In genomic region chr14:65879218-65880009, GRCh38 we compare ENCODE assay signal across 10 cellular contexts.
DNase-seq lines count a peak whose midpoint lies in the region; ATAC-seq and TF ChIP-seq lines count a peak whose summit lies in the region.
"Had no signal": no experiment of that assay in that cellular context is flagged by ENCODE, and none has a peak within 500 bp of the region (broad histone marks: within the 10 kb centered on the region; RNA-seq: fewer than 3 reads in every experiment).

No MANE protein-coding gene starts in this region.

- CTCF ChIA-PET in activated CD8-positive, alpha-beta T cell treated with anti-CD3 and anti-CD28 coated beads, Interleukin-2, amount 10 ng/mL, durations not matched to agents 7 days and 5 days (lab: Charles Lee) = interaction anchor here (0.8 to 5.9 kb wide), 10 partner anchors 10 to 464 kb away, joined by 3 to 37 read pairs (median 6); no protein-coding TSS in a partner anchor

- peaks cover 45% of the 10 kb centered on the region for H3K36me3 Mint-ChIP-seq in activated CD8-positive, alpha-beta T cell treated with anti-CD3 and anti-CD28 coated beads, Interleukin-2, amount 10 ng/mL, durations not matched to agents 7 days and 5 days (ENCODE audit: low read depth)
- peaks cover 0 to 5% (median 4%) of the 10 kb centered on the region in 3 donors for H3K36me3 Mint-ChIP-seq in naive thymus-derived CD8-positive, alpha-beta T cell

- in situ Hi-C loops in GM13977 (cut with MboI; ENCODE audit: low pct_unique_long_range_greater_than_20kb, low sequenced_read_pairs, unreplicated experiment) = no loop called here

- H3K27ac Mint-ChIP-seq in activated CD8-positive, alpha-beta T cell treated with anti-CD3 and anti-CD28 coated beads, Interleukin-2, amount 10 ng/mL, durations not matched to agents 7 days and 5 days = peak overlapping the region; percentile 83
- H3K27ac Mint-ChIP-seq in naive thymus-derived CD8-positive, alpha-beta T cell = peak overlapping the region; percentile 1 to 81 (median 52)
- H3K27ac Mint-ChIP-seq: nephron progenitor cell had no signal

- no peak overlapping the region for H3K4me3 Mint-ChIP-seq in activated CD8-positive, alpha-beta T cell treated with anti-CD3 and anti-CD28 coated beads, Interleukin-2, amount 10 ng/mL, durations not matched to agents 7 days and 5 days
- no peak overlapping the region for H3K4me3 Mint-ChIP-seq in naive thymus-derived CD8-positive, alpha-beta T cell
- H3K4me3 Mint-ChIP-seq: nephron progenitor cell had no signal

- H3K9me3 Mint-ChIP-seq in activated CD8-positive, alpha-beta T cell treated with anti-CD3 and anti-CD28 coated beads, Interleukin-2, amount 10 ng/mL, durations not matched to agents 7 days and 5 days (ENCODE audit: insufficient read depth) = peaks cover 12% of the 10 kb centered on the region
- peaks cover 0 to 5% (median 0%) of the 10 kb centered on the region in 9 donors for H3K9me3 Mint-ChIP-seq in naive thymus-derived CD8-positive, alpha-beta T cell

- POLR2A ChIA-PET in activated CD8-positive, alpha-beta T cell treated with anti-CD3 and anti-CD28 coated beads, Interleukin-2, amount 10 ng/mL, durations not matched to agents 7 days and 5 days (lab: Charles Lee) = interaction anchor here (0.6 to 3.2 kb wide), 5 partner anchors 12 to 1278 kb away, joined by 3 to 13 read pairs (median 5); no protein-coding TSS in a partner anchor
- POLR2A ChIA-PET in naive thymus-derived CD8-positive, alpha-beta T cell (lab: Charles Lee) = interaction anchor here (0.6 to 2.8 kb wide), 2 partner anchors 9 to 32 kb away, joined by 5 to 16 read pairs; no protein-coding TSS in a partner anchor

- TF ChIP-seq CTCF in GM13977 (IDR thresholded peaks at IDR 0.05; ENCODE audit: extremely low read depth, insufficient read depth, missing control alignments) = no peak

- peak; percentile 37 for ATAC-seq in activated CD8-positive, alpha-beta T cell treated with anti-CD3 and anti-CD28 coated beads, Interleukin-2, amount 10 ng/mL, durations not matched to agents 7 days and 5 days
- ATAC-seq in naive thymus-derived CD8-positive, alpha-beta T cell = peak in 1 of 2 donors; percentile 26
- ATAC-seq in GM21528 (IDR thresholded peaks at IDR 0.05; ENCODE audit: low FRiP score, unreplicated experiment) = no peak

- H3K27me3 Mint-ChIP-seq in activated CD8-positive, alpha-beta T cell treated with anti-CD3 and anti-CD28 coated beads, Interleukin-2, amount 10 ng/mL, durations not matched to agents 7 days and 5 days (ENCODE audit: low read depth) = no peaks in the 10 kb centered on the region
- H3K27me3 Mint-ChIP-seq in naive thymus-derived CD8-positive, alpha-beta T cell = no peaks in the 10 kb centered on the region

- peak; percentile 12 for DNase-seq in DMS53 (lab: John Stamatoyannopoulos, UW)
- DNase-seq in DMS53 treated with DMSO at 0.1 percent for 48 hours (lab: John Stamatoyannopoulos, UW; ENCODE audit: unreplicated experiment) = no peak
- peak; percentile 96 for DNase-seq in HT1080 (ENCODE audit: low read depth)
- DNase-seq in activated CD8-positive, alpha-beta T cell treated with anti-CD3 and anti-CD28 coated beads, Interleukin-2, amount 10 ng/mL, durations not matched to agents 7 days and 5 days = no peak
- DNase-seq in naive thymus-derived CD8-positive, alpha-beta T cell = no peak
- no peak for DNase-seq in cerebellar cortex (ENCODE audit: low spot score)
- DNase-seq in GM13977 (ENCODE audit: low spot score) = no peak
- DNase-seq: NCI-H446 treated with DMSO at 0.1 percent for 48 hours, nephron progenitor cell had no signal

- peaks cover 9% of the 10 kb centered on the region for H3K4me1 Mint-ChIP-seq in activated CD8-positive, alpha-beta T cell treated with anti-CD3 and anti-CD28 coated beads, Interleukin-2, amount 10 ng/mL, durations not matched to agents 7 days and 5 days (ENCODE audit: low read depth)
- peaks cover 10 to 33% (median 20%) of the 10 kb centered on the region in 4 donors for H3K4me1 Mint-ChIP-seq in naive thymus-derived CD8-positive, alpha-beta T cell
- H3K4me1 Mint-ChIP-seq: nephron progenitor cell had no signal

Comparison
In these comparisons a context has a peak if more than half of its experiments do, and no peak if none do; other contexts are left out.
1. DNase-seq: peak in DMS53 (single experiment) and HT1080 (single experiment); none in DMS53 treated with DMSO at 0.1 percent for 48 hours (single experiment), activated CD8-positive, alpha-beta T cell treated with anti-CD3 and anti-CD28 coated beads, Interleukin-2, amount 10 ng/mL, durations not matched to agents 7 days and 5 days (single experiment), naive thymus-derived CD8-positive, alpha-beta T cell (0 of 10), cerebellar cortex (single experiment) and GM13977 (single experiment).